ENCODE assay signal across 10 cellular contexts in the genomic region with DNA sequence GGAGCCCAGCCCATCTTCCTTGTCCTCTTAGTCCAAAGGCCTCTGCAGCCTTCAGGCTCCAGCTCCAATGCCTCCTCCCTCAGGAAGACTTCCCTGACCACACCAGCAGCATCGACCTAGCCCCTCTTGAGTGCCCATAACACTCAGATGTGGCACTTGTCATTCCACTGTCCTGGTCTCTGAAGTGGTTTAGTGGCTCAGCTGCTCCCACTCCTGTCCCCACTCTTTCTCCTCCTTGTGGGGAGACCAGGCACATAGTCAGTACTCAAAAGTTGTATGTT.
DNase-seq lines count a peak whose midpoint lies in the region; ATAC-seq and TF ChIP-seq lines count a peak whose summit lies in the region.
"Had no signal": no experiment of that assay in that cellular context is flagged by ENCODE, and none has a peak within 500 bp of the region (broad histone marks: within the 10 kb centered on the region; RNA-seq: fewer than 3 reads in every experiment).

No MANE protein-coding gene starts in this region.

- H3K27ac ChIP-seq in AG04450 (ENCODE audit: low read depth, low read length), result peak overlapping the region; percentile 80
- H3K27ac ChIP-seq in HUES64 (ENCODE audit: low read depth, low read length), result no peak overlapping the region
- H3K27ac ChIP-seq in duodenal mucosa (ENCODE audit: low read depth, low read length), result peak overlapping the region; percentile 59
- H3K27ac ChIP-seq in osteoblast (ENCODE audit: low read depth, low read length), result peak overlapping the region; percentile 83

- DNase-seq in AG04450 (ENCODE audit: low read depth, low spot score) (no peak), osteoblast (ENCODE audit: insufficient read length, low spot score, missing footprints) (no peak), GM10248 (ENCODE audit: extremely low spot score) (no peak), NOMO-1 treated with dmso at 0.1 percent for 144 hours (lab: John Stamatoyannopoulos, UW; ENCODE audit: unreplicated experiment) (no peak), HCEC 1CT (no peak)
- DNase-seq: activated CD8-positive, alpha-beta memory T cell treated with anti-CD3 and anti-CD28 coated beads, Interleukin-2, amount 50 U/mL, for 4 hours; DMS153 had no signal

- H3K4me3 ChIP-seq in AG04450 (ENCODE audit: low read depth, low read length), result no peak overlapping the region
- no peak overlapping the region for H3K4me3 ChIP-seq in HUES64 (ENCODE audit: low read length)
- H3K4me3 ChIP-seq in duodenal mucosa (ENCODE audit: low read depth in 1 of 2, low read length in 2 of 2), result no peak overlapping the region
- H3K4me3 ChIP-seq in osteoblast (ENCODE audit: insufficient read depth, low read length), result no peak overlapping the region

- H4K20me1 ChIP-seq in osteoblast (ENCODE audit: insufficient read depth, low read length), result no peaks in the 10 kb centered on the region

- no peaks in the 10 kb centered on the region for H3K79me2 ChIP-seq in osteoblast (ENCODE audit: insufficient read depth, low read length)

- H3K4me2 ChIP-seq in osteoblast (ENCODE audit: insufficient read depth, low read length), result no peak overlapping the region

- H3K9ac ChIP-seq in HUES64 (ENCODE audit: low read depth, low read length) (0 out of 2 replicates have a peak overlapping the region, but pooled peaks have one; percentile 4), duodenal mucosa (ENCODE audit: low read depth in 1 of 2, low read length in 2 of 2) (no peak overlapping the region)

- H3K9me3 ChIP-seq in AG04450 (ENCODE audit: control insufficient read depth, insufficient read depth, low read length) (peaks cover 3% of the 10 kb centered on the region; the same call in 1 of the 2 replicates), HUES64 (ENCODE audit: insufficient read depth, low read depth, low read length) (no peaks in the 10 kb centered on the region), duodenal mucosa (ENCODE audit: control insufficient read depth in 1 of 2, low read length in 2 of 2) (no peaks in the 10 kb centered on the region), osteoblast (ENCODE audit: low read depth, low read length) (no peaks in the 10 kb centered on the region)

- no peak overlapping the region for H2AFZ ChIP-seq in osteoblast (ENCODE audit: low read length)

- H3K27me3 ChIP-seq in AG04450 (ENCODE audit: control insufficient read depth, insufficient read depth, low read length), result no peaks in the 10 kb centered on the region
- no peaks in the 10 kb centered on the region for H3K27me3 ChIP-seq in HUES64 (ENCODE audit: insufficient read depth, low read length)
- H3K27me3 ChIP-seq in duodenal mucosa (ENCODE audit: control insufficient read depth in 1 of 2, insufficient read depth in 2 of 2, low read length in 2 of 2), result no peaks in the 10 kb centered on the region
- H3K27me3 ChIP-seq in osteoblast (ENCODE audit: insufficient read depth, low read length), result no peaks in the 10 kb centered on the region

- ATAC-seq in GM19452 (IDR thresholded peaks at IDR 0.05; ENCODE audit: unreplicated experiment), result no peak

- TF ChIP-seq CTCF in AG04450 (IDR thresholded peaks at IDR 0.05; ENCODE audit: low read depth, low read length) (no peak), osteoblast (IDR thresholded peaks at IDR 0.05; ENCODE audit: extremely low read depth, low read depth, low read length) (no peak), GM10248 (IDR thresholded peaks at IDR 0.05; ENCODE audit: control extremely low read depth, extremely low read depth, low read depth, missing control alignments) (no peak)

- H3K36me3 ChIP-seq in HUES64 (ENCODE audit: insufficient read depth, low read length), result 0 out of 2 replicates have a peak, but pooled peaks cover 5% of the 10 kb centered on the region
- H3K36me3 ChIP-seq in duodenal mucosa (ENCODE audit: control insufficient read depth in 1 of 2, insufficient read depth in 2 of 2, low read length in 2 of 2), result peaks cover 14 to 41% of the 10 kb centered on the region in 2 donors
- H3K36me3 ChIP-seq in osteoblast (ENCODE audit: insufficient read depth, low read length), result peaks cover 48% of the 10 kb centered on the region

- POLR2A ChIA-PET in AG04450 (lab: Yijun Ruan, JAX) (interaction anchor here (0.7 to 2.9 kb wide), 5 partner anchors 8 to 115 kb away, joined by 3 to 20 read pairs (median 7); no protein-coding TSS in a partner anchor), GM10248 (lab: Yijun Ruan, JAX) (interaction anchor here (0.8 kb wide), 1 partner anchor 19 kb away, joined by 4 read pairs; no protein-coding TSS in a partner anchor)

- CTCF ChIA-PET in AG04450 (lab: Charles Lee), result no interaction called here
- CTCF ChIA-PET in GM10248 (lab: Yijun Ruan, JAX), result interaction anchor here (1.3 kb wide), 1 partner anchor 13 kb away, joined by 3 read pairs; no protein-coding TSS in a partner anchor

- H3K4me1 ChIP-seq in HUES64 (ENCODE audit: insufficient read depth, low read length), result peaks cover 22% of the 10 kb centered on the region
- peaks cover 28 to 35% of the 10 kb centered on the region in 2 donors for H3K4me1 ChIP-seq in duodenal mucosa (ENCODE audit: control insufficient read depth in 1 of 2, insufficient read depth in 2 of 2, low read length in 2 of 2)
- H3K4me1 ChIP-seq in osteoblast (ENCODE audit: insufficient read depth, low read length), result peaks cover 40% of the 10 kb centered on the region

- WGBS in HUES64, result 83% methylated on average over 1 of the region's 1 CpG
